ENCODE assay signal across 10 cellular contexts in genomic region chr17:76473541-76473985, GRCh38. TPM values are rescaled to one million over a fixed set of nuclear protein-coding genes. Genes with fewer than 3 reads are reported as not detected.
DNase-seq lines count a peak whose midpoint lies in the region; ATAC-seq and TF ChIP-seq lines count a peak whose summit lies in the region.
"Had no signal": no experiment of that assay in that cellular context is flagged by ENCODE, and none has a peak within 500 bp of the region (broad histone marks: within the 10 kb centered on the region; RNA-seq: fewer than 3 reads in every experiment).

No MANE protein-coding gene starts in this region.

- in situ Hi-C loops in astrocyte of the spinal cord (cut with HindIII; ENCODE audit: low sequenced_read_pairs) = no loop called here

- H3K4me1 ChIP-seq in Caco-2 = peaks cover 6% of the 10 kb centered on the region; the same call in 1 of the 2 replicates
- no peaks in the 10 kb centered on the region for H3K4me1 ChIP-seq in mucosa of descending colon (ENCODE audit: low read depth)
- H3K4me1 ChIP-seq in uterus = no peaks in the 10 kb centered on the region
- H3K4me1 ChIP-seq: SJSA1 had no signal

- no peak overlapping the region for H3K27ac Mint-ChIP-seq in Caco-2 (ENCODE audit: unreplicated experiment)
- H3K27ac Mint-ChIP-seq: nephron had no signal

- CTCF ChIA-PET in Caco-2 (lab: Charles Lee) = no interaction called here

- H3K36me3 Mint-ChIP-seq in Caco-2 (ENCODE audit: insufficient read depth, unreplicated experiment) = peaks cover 23% of the 10 kb centered on the region

- peak in 1 of 2 experiments; percentile 61 for DNase-seq in Caco-2
- peak; percentile 37 for DNase-seq in GM20000 (ENCODE audit: low spot score)
- no peak for DNase-seq in astrocyte of the spinal cord (ENCODE audit: low read depth, low spot score)
- DNase-seq in mucosa of descending colon = peak in 1 of 3 donors; percentile 50
- no peak for DNase-seq in uterus
- DNase-seq: NCI-H1417 had no signal

- H3K36me3 ChIP-seq in Caco-2 (ENCODE audit: control insufficient read depth, insufficient read depth, low read length) (no peaks in the 10 kb centered on the region; the same call in 1 of the 2 replicates), mucosa of descending colon (ENCODE audit: low read depth) (no peaks in the 10 kb centered on the region), uterus (no peaks in the 10 kb centered on the region)

- TF ChIP-seq CTCF in Caco-2 (IDR thresholded peaks at IDR 0.05; ENCODE audit: insufficient read depth in 1 of 2, low read depth in 1 of 2, low read length in 1 of 2, severe bottlenecking in 1 of 2, unreplicated experiment in 1 of 2) (peak; percentile 20 to 37), GM20000 (IDR thresholded peaks at IDR 0.05; ENCODE audit: extremely low read depth, missing control alignments) (peak; percentile 41), astrocyte of the spinal cord (IDR thresholded peaks at IDR 0.05; ENCODE audit: low read depth, low read length) (peak; percentile 44), mucosa of descending colon (IDR thresholded peaks at IDR 0.05) (no peak), uterus (IDR thresholded peaks at IDR 0.05) (no peak)

- BruUV-seq in Caco-2 (replicated peaks; lab: Mats Ljungman, UMichigan) = no TSS peak

- H3K4me3 Mint-ChIP-seq in Caco-2 (ENCODE audit: unreplicated experiment) = no peak overlapping the region
- H3K4me3 Mint-ChIP-seq: nephron had no signal

- intact Hi-C loops in Caco-2 (cut with micrococcal nuclease; ENCODE audit: unreplicated experiment) (no loop called here), mucosa of descending colon (cut with DNase I, micrococcal nuclease) (no loop called here), uterus (cut with DNase I; ENCODE audit: low total_unique reads) (no loop called here)

- POLR2A ChIA-PET in Caco-2 (lab: Charles Lee) = no interaction called here

- H3K27ac ChIP-seq in uterus = no peak overlapping the region
- H3K27ac ChIP-seq: SJSA1 had no signal

- H3K9me3 ChIP-seq in Caco-2 (no peaks in the 10 kb centered on the region), mucosa of descending colon (no peaks in the 10 kb centered on the region), uterus (no peaks in the 10 kb centered on the region)
- H3K9me3 ChIP-seq: SJSA1 had no signal

- peaks cover 5% of the 10 kb centered on the region for H3K4me1 Mint-ChIP-seq in Caco-2 (ENCODE audit: low read depth, unreplicated experiment)
- H3K4me1 Mint-ChIP-seq: nephron had no signal

- no peaks in the 10 kb centered on the region for H3K27me3 Mint-ChIP-seq in Caco-2 (ENCODE audit: insufficient read depth, unreplicated experiment)

- no peak for TF ChIP-seq POLR2A in uterus (IDR thresholded peaks at IDR 0.05)

- H3K4me3 ChIP-seq in Caco-2 (ENCODE audit: low read depth, low read length) (no peak overlapping the region), astrocyte of the spinal cord (ENCODE audit: low read depth, low read length) (no peak overlapping the region), mucosa of descending colon (no peak overlapping the region), uterus (no peak overlapping the region)
- H3K4me3 ChIP-seq: SJSA1 had no signal

- H3K27me3 ChIP-seq in Caco-2 (replicated peaks; ENCODE audit: control insufficient read depth, insufficient read depth, low read length) = no peaks in the 10 kb centered on the region
- no peaks in the 10 kb centered on the region for H3K27me3 ChIP-seq in uterus
- H3K27me3 ChIP-seq: SJSA1 had no signal

- H3K9me3 Mint-ChIP-seq in Caco-2 (ENCODE audit: unreplicated experiment) = no peaks in the 10 kb centered on the region
- H3K9me3 Mint-ChIP-seq: nephron had no signal

- ATAC-seq in mucosa of descending colon = peak; percentile 25
- no peak for ATAC-seq in GM18498 (IDR thresholded peaks at IDR 0.05; ENCODE audit: unreplicated experiment)
- ATAC-seq in HG03196 (IDR thresholded peaks at IDR 0.05; ENCODE audit: unreplicated experiment) = no peak

RNA-seq across cellular contexts. Expression of gene AANAT, which starts 6.2 kb away (rescaled TPM):
- total RNA-seq in Caco-2 (2022) (not detected in 2 replicates), mucosa of descending colon (not detected), uterus (not detected)
- total RNA-seq: SJSA1 had no signal

RNA-seq across cellular contexts. Expression of gene UBE2O, which starts 20.6 kb away (rescaled TPM):
- total RNA-seq in Caco-2 (2022) (37.6 and 39.2 TPM in 2 replicates), mucosa of descending colon (10 to 100 TPM; 16.2 to 25.0 (median 19.0) TPM), uterus (10 to 100 TPM in 2 of 4 donors, 1 to 10 TPM in 2; 5.0 to 31.5 (median 17.9) TPM)

RNA-seq across cellular contexts. Expression of gene RHBDF2, which starts 27.7 kb away (rescaled TPM):
- total RNA-seq in Caco-2 (2022) (33.8 and 37.2 TPM in 2 replicates), mucosa of descending colon (10 to 100 TPM; 11.2 to 20.8 (median 18.9) TPM), uterus (10 to 100 TPM in 2 of 4 donors, 1 to 10 TPM in 2; 3.8 to 26.1 (median 8.4) TPM)

Comparison
In these comparisons a context has a peak if more than half of its experiments do, and no peak if none do; other contexts are left out.
1. CTCF ChIP-seq: peak in Caco-2 (2 of 2), GM20000 (single experiment) and astrocyte of the spinal cord (single experiment); none in mucosa of descending colon (single experiment) and uterus (0 of 4).